Comparison of ENCODE assay signal across 20 cellular contexts in genomic region chr1:56537660-56538059, GRCh38. TPM values are rescaled to one million over a fixed set of nuclear protein-coding genes. Genes with fewer than 3 reads are reported as not detected.
"Had no signal": no experiment of that assay in that cellular context is flagged by ENCODE, and none has a peak within 500 bp of the region (broad histone marks: within the 10 kb centered on the region; RNA-seq: fewer than 3 reads in every experiment).

No MANE protein-coding gene starts in this region.

- H3K27ac ChIP-seq: epithelial cell of prostate, foreskin keratinocyte, lower lobe of right lung, transverse colon, VCaP had no signal

- H3K9me3 ChIP-seq: lower lobe of right lung, transverse colon had no signal

- DNase-seq: activated CD4-positive, alpha-beta T cell treated with anti-CD3 and anti-CD28 coated beads for 1 hour; activated CD8-positive, alpha-beta memory T cell treated with anti-CD3 and anti-CD28 coated beads for 24 hours; activated CD8-positive, alpha-beta memory T cell treated with anti-CD3 and anti-CD28 coated beads, Interleukin-2, amount 50 U/mL, for 48 hours; activated effector memory CD4-positive, alpha-beta T cell treated with anti-CD3 and anti-CD28 coated beads, Interleukin-2, amount 50 U/mL, for 16 hours; activated T-cell treated with anti-CD3 and anti-CD28 coated beads, Interleukin-2, amount 50 U/mL, for 48 hours; dorsolateral prefrontal cortex; foreskin keratinocyte; kidney glomerular epithelial cell; lower lobe of right lung; naive thymus-derived CD8-positive, alpha-beta T cell; nucleus accumbens; posterior cingulate gyrus; retina; stimulated activated CD4-positive, alpha-beta T cell treated with anti-CD3 and anti-CD28 coated beads, Interleukin-2, amount 100 ng/mL, for 24 hours; stimulated activated naive CD4-positive, alpha-beta T cell treated with Interleukin-2 at 50 U/mL for 16 hours; T-helper 17 cell; transverse colon had no signal

- H3K27me3 ChIP-seq: foreskin keratinocyte, transverse colon had no signal

- H3K9me3 Mint-ChIP-seq: activated naive CD4-positive, alpha-beta T cell treated with anti-CD3 and anti-CD28 coated beads, Interleukin-2, amount 50 U/mL, for 24 hours; naive thymus-derived CD8-positive, alpha-beta T cell had no signal

- H3K4me1 Mint-ChIP-seq: activated naive CD4-positive, alpha-beta T cell treated with anti-CD3 and anti-CD28 coated beads, Interleukin-2, amount 50 U/mL, for 24 hours; naive thymus-derived CD8-positive, alpha-beta T cell; T-helper 17 cell had no signal

- H3K27ac Mint-ChIP-seq: activated naive CD4-positive, alpha-beta T cell treated with anti-CD3 and anti-CD28 coated beads, Interleukin-2, amount 50 U/mL, for 24 hours; naive thymus-derived CD8-positive, alpha-beta T cell; T-helper 17 cell had no signal

- ATAC-seq: foreskin keratinocyte; lower lobe of right lung; naive thymus-derived CD8-positive, alpha-beta T cell; T-helper 17 cell had no signal

- H3K36me3 Mint-ChIP-seq: activated naive CD4-positive, alpha-beta T cell treated with anti-CD3 and anti-CD28 coated beads, Interleukin-2, amount 50 U/mL, for 24 hours; naive thymus-derived CD8-positive, alpha-beta T cell had no signal

- H3K4me3 Mint-ChIP-seq: activated naive CD4-positive, alpha-beta T cell treated with anti-CD3 and anti-CD28 coated beads, Interleukin-2, amount 50 U/mL, for 24 hours; naive thymus-derived CD8-positive, alpha-beta T cell; T-helper 17 cell had no signal

- H3K4me3 ChIP-seq: dorsolateral prefrontal cortex, lower lobe of right lung, transverse colon had no signal

RNA-seq across cellular contexts. Expression of gene PLPP3, which starts 41.7 kb away (rescaled TPM):
- total RNA-seq: naive thymus-derived CD8-positive, alpha-beta T cell had no signal
- polyA plus RNA-seq: naive thymus-derived CD8-positive, alpha-beta T cell had no signal
